In the genomic region with DNA sequence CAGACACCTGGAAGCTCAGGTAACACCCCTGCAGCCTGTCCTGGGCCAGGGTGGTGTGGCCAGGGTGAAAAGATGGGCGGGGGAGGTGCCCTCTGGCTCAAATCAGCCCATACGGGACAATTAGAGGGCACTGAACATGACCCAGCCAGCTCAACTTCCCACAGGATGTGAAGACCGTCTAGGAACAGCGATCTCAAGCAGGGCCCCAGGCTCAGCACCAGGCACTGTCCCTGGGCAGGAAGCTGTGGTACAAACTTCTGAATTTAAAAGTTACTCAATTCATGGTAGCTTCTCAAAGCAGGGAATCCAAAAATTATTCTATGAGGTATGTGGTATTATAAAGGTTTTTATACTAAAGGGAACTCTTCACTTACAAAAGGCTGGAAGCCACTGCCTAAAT, we compare ENCODE assay signal across 8 cellular contexts.
"Had no signal": no experiment of that assay in that cellular context is flagged by ENCODE, and none has a peak within 500 bp of the region (broad histone marks: within the 10 kb centered on the region; RNA-seq: fewer than 3 reads in every experiment).

No MANE protein-coding gene starts in this region.

- ATAC-seq: GM23338 had no signal

- H3K4me3 ChIP-seq: GM23338 had no signal

- DNase-seq: H9, HCEC 1CT, IMR-90, KBM-7 had no signal

- H3K4me3 Mint-ChIP-seq: GM23338, H9 had no signal

- H2AFZ ChIP-seq: GM23338 had no signal

- H3K27ac Mint-ChIP-seq: GM23338 had no signal

- H3K4me2 ChIP-seq: GM23338 had no signal

- FAIRE-seq: H1, H54, HTR-8/SVneo had no signal
